8 cellular contexts compared by ENCODE assay signal in the genomic region with DNA sequence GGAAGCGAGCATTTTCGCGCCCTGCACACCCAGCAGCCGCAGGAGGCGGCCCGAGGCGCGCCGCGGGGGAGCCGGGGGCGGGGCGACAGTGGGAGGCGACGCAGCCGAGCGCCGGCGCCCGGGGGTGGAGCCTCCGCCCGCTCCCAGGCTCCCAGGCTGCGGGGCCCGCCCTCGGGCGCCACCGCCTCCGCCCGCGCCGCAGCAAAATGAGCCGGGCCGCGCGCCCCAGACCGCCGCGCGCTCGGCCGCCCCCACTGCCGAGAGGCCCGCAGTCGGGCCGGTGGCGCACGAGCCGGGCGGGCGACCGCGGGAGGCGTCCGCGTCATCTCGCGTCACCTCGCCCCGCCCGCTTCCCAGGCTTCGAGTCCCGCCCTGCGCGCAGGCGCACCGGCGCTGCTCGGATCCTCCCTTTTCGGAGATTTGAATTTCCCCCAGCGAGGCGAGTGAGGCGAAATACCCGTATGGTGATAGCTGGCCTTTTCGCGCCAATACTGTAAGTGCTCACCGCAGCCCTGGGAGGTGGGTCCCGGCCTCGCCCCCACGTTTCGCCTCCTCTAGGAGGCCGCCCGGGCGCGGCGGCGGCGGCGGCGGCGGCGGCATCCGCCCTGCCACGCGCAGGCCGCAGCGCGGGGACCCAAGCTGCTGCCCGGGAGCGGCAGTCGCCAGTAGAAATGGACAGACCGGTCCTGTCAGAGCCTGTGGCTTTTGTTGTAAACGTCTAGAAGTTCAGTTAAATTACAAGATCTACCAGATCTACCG. TPM values are rescaled to one million over a fixed set of nuclear protein-coding genes. Genes with fewer than 3 reads are reported as not detected.
DNase-seq lines count a peak whose midpoint lies in the region; ATAC-seq and TF ChIP-seq lines count a peak whose summit lies in the region.

A gene with protein sequence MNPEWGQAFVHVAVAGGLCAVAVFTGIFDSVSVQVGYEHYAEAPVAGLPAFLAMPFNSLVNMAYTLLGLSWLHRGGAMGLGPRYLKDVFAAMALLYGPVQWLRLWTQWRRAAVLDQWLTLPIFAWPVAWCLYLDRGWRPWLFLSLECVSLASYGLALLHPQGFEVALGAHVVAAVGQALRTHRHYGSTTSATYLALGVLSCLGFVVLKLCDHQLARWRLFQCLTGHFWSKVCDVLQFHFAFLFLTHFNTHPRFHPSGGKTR (plus strand): TSS at position 387 of the 759 bp plus-strand sequence. CDS start 9,309 bp downstream, outside the sequence.

- H3K27ac ChIP-seq in adipose tissue (ENCODE audit: low read depth, low read length) (peak within 1 kb of the TSS; percentile 86), heart left ventricle (peak within 1 kb of the TSS; percentile 94 to 100 (median 100))

- H3K27ac Mint-ChIP-seq in type B pancreatic cell: peak within 1 kb of the TSS; percentile 100

- TF ChIP-seq CTCF in GM13977 (IDR thresholded peaks at IDR 0.05; ENCODE audit: extremely low read depth, insufficient read depth, missing control alignments) (no peak), heart left ventricle (IDR thresholded peaks at IDR 0.05) (no peak), type B pancreatic cell (conservative IDR thresholded peaks at IDR 0.05) (no peak)

- H3K9me3 ChIP-seq in heart left ventricle: no peaks in the 10 kb centered on the region

- no peaks in the 10 kb centered on the region for H3K27me3 Mint-ChIP-seq in type B pancreatic cell

- peaks cover 0 to 49% (median 31%) of the 10 kb centered on the region in 12 donors for H3K4me1 ChIP-seq in heart left ventricle

- in situ Hi-C loops in GM13977 (cut with MboI; ENCODE audit: low pct_unique_long_range_greater_than_20kb, low sequenced_read_pairs, unreplicated experiment): no loop called here

- peak within 1 kb of the TSS; percentile 100 for H3K4me3 Mint-ChIP-seq in type B pancreatic cell

- peak; percentile 96 for DNase-seq in GM13977 (ENCODE audit: low spot score)
- DNase-seq in NCI-H1436 treated with DMSO at 0.1 percent for 48 hours (lab: John Stamatoyannopoulos, UW): peak; percentile 62
- DNase-seq in SW480 (ENCODE audit: low spot score): peak; percentile 90
- DNase-seq in heart left ventricle: peak; percentile 85 to 93 (median 90)
- peak; percentile 76 to 98 (median 83) for DNase-seq in posterior cingulate gyrus
- DNase-seq in type B pancreatic cell (ENCODE audit: extremely low spot score, unreplicated experiment): peak; percentile 95

- H3K27me3 ChIP-seq in heart left ventricle: peaks cover 0 to 10% (median 0%) of the 10 kb centered on the region in 9 donors

- H3K4me1 Mint-ChIP-seq in type B pancreatic cell (ENCODE audit: unreplicated experiment): peaks cover 28% of the 10 kb centered on the region

- TF ChIP-seq POLR2A in heart left ventricle (IDR thresholded peaks at IDR 0.05): no peak

- H3K36me3 ChIP-seq in heart left ventricle: no peaks in the 10 kb centered on the region

- WGBS in adipose tissue, 3 donors: 0 to 11% (median 1%) methylated on average over 37 to 103 of the region's 103 CpGs
- WGBS in heart left ventricle, 4 donors: 0 to 9% (median 1%) methylated on average over 14 to 103 of the region's 103 CpGs

- intact Hi-C loops in heart left ventricle (cut with DNase I): loop anchor here in 2 of 10 donors (5.0 kb wide), 2 partner anchors 50 to 125 kb away; partner anchors contain the start of gene MECP2 (in 1 of the 2)
- intact Hi-C loops in posterior cingulate gyrus (cut with DNase I): no loop called here

- H3K4me3 ChIP-seq in heart left ventricle: peak within 1 kb of the TSS; percentile 43 to 95 (median 90)

- H3K36me3 Mint-ChIP-seq in type B pancreatic cell: peaks cover 8% of the 10 kb centered on the region

- ATAC-seq in HG02870 (IDR thresholded peaks at IDR 0.05; ENCODE audit: unreplicated experiment): peak; percentile 51
- peak; percentile 14 to 71 (median 48) for ATAC-seq in heart left ventricle

- H3K9me3 Mint-ChIP-seq in type B pancreatic cell: no peaks in the 10 kb centered on the region

RNA-seq across cellular contexts. Expression of the gene that starts here (rescaled TPM):
- polyA plus RNA-seq in adipose tissue (10 to 100 TPM in 1 of 3 donors, 1 to 10 TPM in 2; 3.3 to 14.3 (median 5.8) TPM), heart left ventricle (1 to 10 TPM; 3.2 to 7.0 TPM)
- total RNA-seq in heart left ventricle (10 to 100 TPM in 2 of 9 donors, 1 to 10 TPM in 7; 3.5 to 11.4 (median 8.3) TPM), type B pancreatic cell (ENCODE audit: low replicate concordance) (14.4 and 15.2 TPM in 2 replicates)

Comparison
In these comparisons a context has a peak if more than half of its experiments do, and no peak if none do; other contexts are left out.
1. Peak in every context shown above with its lines: DNase-seq, ATAC-seq, H3K4me3 ChIP-seq and H3K27ac ChIP-seq.